Comparison of ENCODE assay signal across 28 cellular contexts in genomic region chr11:69894126-69895047, GRCh38.
DNase-seq lines count a peak whose midpoint lies in the region; ATAC-seq, FAIRE-seq and TF ChIP-seq lines count a peak whose summit lies in the region.
"Had no signal": no experiment of that assay in that cellular context is flagged by ENCODE, and none has a peak within 500 bp of the region (broad histone marks: within the 10 kb centered on the region; RNA-seq: fewer than 3 reads in every experiment).

No MANE protein-coding gene starts in this region.

- peaks cover 33% of the 10 kb centered on the region for H3K4me1 Mint-ChIP-seq in WTC11
- H3K4me1 Mint-ChIP-seq: activated naive CD4-positive, alpha-beta T cell treated with anti-CD3 and anti-CD28 coated beads, Interleukin-2, amount 50 U/mL, for 24 hours; activated T-helper 17 cell treated with anti-CD3 and anti-CD28 coated beads, Interleukin-2, amount 50 U/mL, for 72 hours; immature natural killer cell had no signal

- peaks cover 10% of the 10 kb centered on the region for H3K9me3 Mint-ChIP-seq in WTC11
- H3K9me3 Mint-ChIP-seq: activated naive CD4-positive, alpha-beta T cell treated with anti-CD3 and anti-CD28 coated beads, Interleukin-2, amount 50 U/mL, for 24 hours; activated T-helper 17 cell treated with anti-CD3 and anti-CD28 coated beads, Interleukin-2, amount 50 U/mL, for 72 hours; immature natural killer cell had no signal

- H3K27me3 Mint-ChIP-seq in WTC11 (ENCODE audit: low read depth) = peaks cover 31% of the 10 kb centered on the region

- H3K36me3 Mint-ChIP-seq in WTC11 = no peaks in the 10 kb centered on the region
- H3K36me3 Mint-ChIP-seq: activated naive CD4-positive, alpha-beta T cell treated with anti-CD3 and anti-CD28 coated beads, Interleukin-2, amount 50 U/mL, for 24 hours; immature natural killer cell had no signal

- no peak for TF ChIP-seq POLR2A in breast epithelium (IDR thresholded peaks at IDR 0.05)

- H3K4me2 ChIP-seq in mammary epithelial cell (ENCODE audit: insufficient read depth, low read depth, low read length) = no peak overlapping the region

- no peak overlapping the region for H3K9ac ChIP-seq in mammary epithelial cell (ENCODE audit: insufficient read depth, low read length)

- H4K20me1 ChIP-seq in mammary epithelial cell (ENCODE audit: insufficient read depth, low read length) = no peaks in the 10 kb centered on the region

- H3K36me3 ChIP-seq in mammary epithelial cell (ENCODE audit: insufficient read depth, low read length) = no peaks in the 10 kb centered on the region
- no peaks in the 10 kb centered on the region for H3K36me3 ChIP-seq in breast epithelium
- H3K36me3 ChIP-seq in lower lobe of right lung = no peaks in the 10 kb centered on the region
- H3K36me3 ChIP-seq: heart right ventricle, stomach, tibial artery had no signal

- H3K27me3 ChIP-seq in mammary epithelial cell (ENCODE audit: insufficient read depth, low read length) (no peaks in the 10 kb centered on the region), breast epithelium (no peaks in the 10 kb centered on the region), lower lobe of right lung (ENCODE audit: low read depth) (peaks cover 54% of the 10 kb centered on the region)

- no peak overlapping the region for H3K27ac Mint-ChIP-seq in WTC11
- H3K27ac Mint-ChIP-seq: activated naive CD4-positive, alpha-beta T cell treated with anti-CD3 and anti-CD28 coated beads, Interleukin-2, amount 50 U/mL, for 24 hours; activated T-helper 17 cell treated with anti-CD3 and anti-CD28 coated beads, Interleukin-2, amount 50 U/mL, for 72 hours; H9; immature natural killer cell; nephron had no signal

- no peak overlapping the region for H3K4me3 Mint-ChIP-seq in WTC11
- H3K4me3 Mint-ChIP-seq: activated naive CD4-positive, alpha-beta T cell treated with anti-CD3 and anti-CD28 coated beads, Interleukin-2, amount 50 U/mL, for 24 hours; activated T-helper 17 cell treated with anti-CD3 and anti-CD28 coated beads, Interleukin-2, amount 50 U/mL, for 72 hours; H9; immature natural killer cell; nephron had no signal

- DNase-seq in mammary epithelial cell = peak; percentile 17
- no peak for DNase-seq in breast epithelium (ENCODE audit: low spot score in 2 of 2)
- DNase-seq in WTC11 (ENCODE audit: low spot score) = peak; percentile 8
- peak; percentile 20 for DNase-seq in lower lobe of right lung
- DNase-seq in urothelium cell line (ENCODE audit: low spot score) = no peak
- no peak for DNase-seq in H4 (ENCODE audit: low spot score)
- DNase-seq in HEK293T (ENCODE audit: extremely low spot score) = no peak
- DNase-seq: activated CD4-positive, alpha-beta T cell treated with anti-CD3 and anti-CD28 coated beads, Interleukin-2, amount 50 U/mL, for 48 hours; activated CD4-positive, CD25-positive, alpha-beta regulatory T cell; activated CD8-positive, alpha-beta memory T cell treated with anti-CD3 and anti-CD28 coated beads, Interleukin-2, amount 50 U/mL, for 4 hours; AML-193; DMS53; H9; heart right ventricle; immature natural killer cell; NCI-H2081; NCI-H345; NCI-H748 treated with DMSO at 0.1 percent for 48 hours; stomach; tibial artery had no signal

- ATAC-seq in WTC11 (no peak), lower lobe of right lung (no peak), HG03521 (IDR thresholded peaks at IDR 0.05; ENCODE audit: unreplicated experiment) (no peak)
- ATAC-seq: activated T-helper 17 cell treated with anti-CD3 and anti-CD28 coated beads, Interleukin-2, amount 50 U/mL, for 72 hours; heart right ventricle; mucosa of descending colon had no signal

- TF ChIP-seq CTCF in mammary epithelial cell (conservative IDR thresholded peaks at IDR 0.05 in 1 of 2, IDR thresholded peaks at IDR 0.05 in 1 of 2; ENCODE audit: extremely low read depth in 1 of 2, insufficient read depth in 1 of 2, low read depth in 1 of 2, low read length in 2 of 2) (no peak), breast epithelium (IDR thresholded peaks at IDR 0.05) (no peak), WTC11 (IDR thresholded peaks at IDR 0.05) (no peak), lower lobe of right lung (IDR thresholded peaks at IDR 0.05) (no peak)

- no peak overlapping the region for H2AFZ ChIP-seq in mammary epithelial cell (ENCODE audit: low read depth, low read length)

- dilution Hi-C loops in mammary epithelial cell (cut with HindIII; ENCODE audit: low sequenced_read_pairs) = no loop called here

- H3K4me3 ChIP-seq in mammary epithelial cell (replicated peaks in 1 of 3; ENCODE audit: insufficient read depth in 1 of 3, low read depth in 2 of 3, low read length in 3 of 3) (no peak overlapping the region), breast epithelium (no peak overlapping the region), lower lobe of right lung (no peak overlapping the region)
- H3K4me3 ChIP-seq: dorsolateral prefrontal cortex, heart right ventricle, mucosa of descending colon, stomach, tibial artery had no signal

- POLR2A ChIA-PET in WTC11 (lab: Charles Lee) (no interaction called here), HEK293T (lab: Yijun Ruan, JAX) (no interaction called here)

- BruUV-seq in mammary epithelial cell (replicated peaks; lab: Mats Ljungman, UMichigan) = no TSS peak

- H3K4me1 ChIP-seq in mammary epithelial cell (ENCODE audit: insufficient read depth, low read length) (no peaks in the 10 kb centered on the region), breast epithelium (no peaks in the 10 kb centered on the region), lower lobe of right lung (no peaks in the 10 kb centered on the region)

- no peak overlapping the region for H3K27ac ChIP-seq in mammary epithelial cell (ENCODE audit: insufficient read depth, low read depth, low read length)
- H3K27ac ChIP-seq in breast epithelium = no peak overlapping the region
- no peak overlapping the region for H3K27ac ChIP-seq in lower lobe of right lung
- H3K27ac ChIP-seq: dorsolateral prefrontal cortex, epithelial cell of prostate, heart right ventricle, stomach, tibial artery had no signal

- H3K9me3 ChIP-seq in mammary epithelial cell (replicated peaks; ENCODE audit: insufficient read depth, low read length) (no peaks in the 10 kb centered on the region), breast epithelium (no peaks in the 10 kb centered on the region), lower lobe of right lung (no peaks in the 10 kb centered on the region)
- H3K9me3 ChIP-seq: heart right ventricle, mucosa of descending colon, stomach, tibial artery had no signal

- peak; percentile 40 for FAIRE-seq in urothelium cell line (lab: Jason Lieb, UNC)
- FAIRE-seq: GM12891 had no signal

- WGBS in mammary epithelial cell (ENCODE audit: low coverage, missing lambda C conversion rate) = 58% methylated on average over 22 of the region's 24 CpGs

- H3K79me2 ChIP-seq in mammary epithelial cell (ENCODE audit: insufficient read depth, low read length) = no peaks in the 10 kb centered on the region

- CTCF ChIA-PET in mammary epithelial cell (lab: Charles Lee; ENCODE audit: low non-redundant PET) = interaction anchor here (0.6 kb wide), 1 partner anchor 150 kb away, joined by 3 read pairs; no protein-coding TSS in a partner anchor
- CTCF ChIA-PET in WTC11 (lab: Charles Lee) = interaction anchor here (0.6 to 2.8 kb wide), 6 partner anchors 17 to 283 kb away, joined by 3 to 74 read pairs (median 6); no protein-coding TSS in a partner anchor
- CTCF ChIA-PET in HEK293T (lab: Yijun Ruan, JAX) = no interaction called here

- intact Hi-C loops in mammary epithelial cell (cut with micrococcal nuclease) = no loop called here
- intact Hi-C loops in breast epithelium (cut with DNase I; ENCODE audit: low total_unique reads) = no loop called here
- intact Hi-C loops in lower lobe of right lung (cut with DNase I) = no loop called here

- in situ Hi-C loops in mammary epithelial cell (cut with MboI; ENCODE audit: low sequenced_read_pairs in 2 of 2) = loop anchor here in 1 of 2 donors (10.0 kb wide), 1 partner anchor 200 kb away; no protein-coding TSS in a partner anchor

TF ChIP-seq in WTC11, 78 proteins besides CTCF, POLR2A, EP300 and RAD21 (continues in another document):
- no peak for TF ChIP-seq ZBTB21 (CRISPR knock-in tag; IDR thresholded peaks at IDR 0.05; ENCODE audit: borderline replicate concordance)
- no peak for TF ChIP-seq OVOL2 (CRISPR knock-in tag; IDR thresholded peaks at IDR 0.05; ENCODE audit: borderline replicate concordance)
- TF ChIP-seq HMGXB4 (CRISPR knock-in tag; IDR thresholded peaks at IDR 0.05) = no peak

TF ChIP-seq in HEK293T, 16 proteins besides CTCF, POLR2A, EP300 and RAD21:
- TF ChIP-seq FOXM1 (IDR thresholded peaks at IDR 0.05; ENCODE audit: borderline replicate concordance) = no peak
- TF ChIP-seq BHLHE40 (IDR thresholded peaks at IDR 0.05; ENCODE audit: borderline replicate concordance) = no peak
- no peak for TF ChIP-seq FOXK2 (IDR thresholded peaks at IDR 0.05)
- TF ChIP-seq L3MBTL2 (conservative IDR thresholded peaks at IDR 0.05) = no peak
- no peak for TF ChIP-seq PKNOX1 (IDR thresholded peaks at IDR 0.05)

Comparison
In these comparisons a context has a peak if more than half of its experiments do, and no peak if none do; other contexts are left out.
1. DNase-seq: peak in mammary epithelial cell (single experiment), WTC11 (single experiment) and lower lobe of right lung (single experiment); none in breast epithelium (0 of 2), urothelium cell line (single experiment), H4 (single experiment) and HEK293T (single experiment).